ENCODE assay signal across 23 cellular contexts in the genomic region with DNA sequence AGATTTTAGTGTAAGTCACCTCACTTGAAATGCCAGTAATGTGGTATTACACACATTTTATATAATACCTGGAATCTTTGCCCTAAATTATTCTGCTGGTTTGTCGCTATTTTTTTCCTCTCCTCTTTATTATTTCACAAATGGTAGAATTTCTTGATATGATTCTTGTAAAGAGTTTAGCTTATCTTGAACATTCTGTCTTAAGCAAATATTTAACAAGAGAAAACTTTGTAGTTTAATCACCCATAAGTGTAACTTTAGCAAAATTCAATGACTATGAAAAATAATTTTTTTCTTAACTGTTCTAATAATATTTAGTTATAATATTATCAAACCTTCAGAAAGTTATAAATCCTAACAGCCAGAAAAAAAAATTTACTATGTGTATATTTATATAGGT. TPM values are rescaled to one million over a fixed set of nuclear protein-coding genes. Genes with fewer than 3 reads are reported as not detected.
A peak's percentile ranks its signal among the peaks of the same experiment; 100 is the strongest.
DNase-seq lines count a peak whose midpoint lies in the region; ATAC-seq, FAIRE-seq and TF ChIP-seq lines count a peak whose summit lies in the region.
"Had no signal": no experiment of that assay in that cellular context is flagged by ENCODE, and none has a peak within 500 bp of the region (broad histone marks: within the 10 kb centered on the region; RNA-seq: fewer than 3 reads in every experiment).

No MANE protein-coding gene starts in this region.

- TF ChIP-seq POLR2A in GM18505 (IDR thresholded peaks at IDR 0.05; ENCODE audit: borderline replicate concordance, extremely low read depth, insufficient read depth, insufficient read length): no peak

- no peaks in the 10 kb centered on the region for H3K27me3 Mint-ChIP-seq in activated T-helper 1 cell treated with anti-CD3 and anti-CD28 coated beads, Interleukin-12 subunit alpha, Interleukin-12 subunit beta, Interleukin-2, Interleukin-4 antibody, amounts not matched to agents 30 ng/mL and 10 ng/mL and 1 ng/mL, durations not matched to agents 14 hours and 24 hours and 36 hours (ENCODE audit: insufficient read depth)
- H3K27me3 Mint-ChIP-seq: B cell; CD4-positive, CD25-positive, alpha-beta regulatory T cell had no signal

- intact Hi-C loops in kidney (cut with DNase I): no loop called here
- intact Hi-C loops in upper lobe of right lung (cut with DNase I): no loop called here
- intact Hi-C loops in activated T-helper 1 cell treated with anti-CD3 and anti-CD28 coated beads, Interleukin-12 subunit alpha, Interleukin-12 subunit beta, Interleukin-2, Interleukin-4 antibody, amounts not matched to agents 30 ng/mL and 10 ng/mL and 1 ng/mL, durations not matched to agents 14 hours and 24 hours and 36 hours (cut with micrococcal nuclease): loop anchor here (2.0 kb wide), 1 partner anchor 56 kb away; a partner anchor contains a TSS

- no peak overlapping the region for H3K4me3 ChIP-seq in kidney (ENCODE audit: low read length in 2 of 2)
- no peak overlapping the region for H3K4me3 ChIP-seq in upper lobe of right lung
- H3K4me3 ChIP-seq: BLaER1, GM12878, HAP-1 had no signal

- H3K36me3 ChIP-seq in kidney (ENCODE audit: control insufficient read depth in 1 of 2, insufficient read depth in 2 of 2, low read length in 2 of 2) (peaks cover 5 to 7% of the 10 kb centered on the region in 2 donors), upper lobe of right lung (peaks cover 33% of the 10 kb centered on the region)

- H3K4me3 Mint-ChIP-seq in activated T-helper 1 cell treated with anti-CD3 and anti-CD28 coated beads, Interleukin-12 subunit alpha, Interleukin-12 subunit beta, Interleukin-2, Interleukin-4 antibody, amounts not matched to agents 30 ng/mL and 10 ng/mL and 1 ng/mL, durations not matched to agents 14 hours and 24 hours and 36 hours: no peak overlapping the region
- H3K4me3 Mint-ChIP-seq: B cell; CD4-positive, CD25-positive, alpha-beta regulatory T cell; CD8-positive, alpha-beta T cell; HFFc6 had no signal

- peaks cover 6% of the 10 kb centered on the region for H3K36me3 Mint-ChIP-seq in activated T-helper 1 cell treated with anti-CD3 and anti-CD28 coated beads, Interleukin-12 subunit alpha, Interleukin-12 subunit beta, Interleukin-2, Interleukin-4 antibody, amounts not matched to agents 30 ng/mL and 10 ng/mL and 1 ng/mL, durations not matched to agents 14 hours and 24 hours and 36 hours (ENCODE audit: low read depth)

- no peaks in the 10 kb centered on the region for H3K4me1 Mint-ChIP-seq in activated T-helper 1 cell treated with anti-CD3 and anti-CD28 coated beads, Interleukin-12 subunit alpha, Interleukin-12 subunit beta, Interleukin-2, Interleukin-4 antibody, amounts not matched to agents 30 ng/mL and 10 ng/mL and 1 ng/mL, durations not matched to agents 14 hours and 24 hours and 36 hours (ENCODE audit: low read depth)
- H3K4me1 Mint-ChIP-seq: B cell had no signal

- H3K27ac Mint-ChIP-seq in activated T-helper 1 cell treated with anti-CD3 and anti-CD28 coated beads, Interleukin-12 subunit alpha, Interleukin-12 subunit beta, Interleukin-2, Interleukin-4 antibody, amounts not matched to agents 30 ng/mL and 10 ng/mL and 1 ng/mL, durations not matched to agents 14 hours and 24 hours and 36 hours: no peak overlapping the region
- H3K27ac Mint-ChIP-seq: B cell; CD4-positive, CD25-positive, alpha-beta regulatory T cell; CD8-positive, alpha-beta T cell; HFFc6 had no signal

- H3K9me3 ChIP-seq in kidney (ENCODE audit: control insufficient read depth in 1 of 2, low read length in 2 of 2) (no peaks in the 10 kb centered on the region), upper lobe of right lung (no peaks in the 10 kb centered on the region)
- H3K9me3 ChIP-seq: BLaER1, Caco-2, HAP-1 had no signal

- H3K9ac ChIP-seq in kidney (ENCODE audit: low read length in 2 of 2): no peak overlapping the region
- H3K9ac ChIP-seq: BLaER1 had no signal

- H3K27ac ChIP-seq in kidney (ENCODE audit: low read depth in 2 of 2, low read length in 2 of 2) (no peak overlapping the region), upper lobe of right lung (peak overlapping the region; percentile 3)
- H3K27ac ChIP-seq: BLaER1, C4-2B had no signal

- ATAC-seq in upper lobe of right lung (no peak), GM18505 (IDR thresholded peaks at IDR 0.05; ENCODE audit: unreplicated experiment) (no peak)
- ATAC-seq: CD8-positive, alpha-beta T cell; GM12878 had no signal

- TF ChIP-seq CTCF in kidney (IDR thresholded peaks at IDR 0.05; ENCODE audit: borderline replicate concordance, extremely low read depth, insufficient read depth) (no peak), upper lobe of right lung (IDR thresholded peaks at IDR 0.05) (no peak)

- H3K27me3 ChIP-seq in upper lobe of right lung: no peaks in the 10 kb centered on the region
- H3K27me3 ChIP-seq: BLaER1 had no signal

- H3K9me3 Mint-ChIP-seq in activated T-helper 1 cell treated with anti-CD3 and anti-CD28 coated beads, Interleukin-12 subunit alpha, Interleukin-12 subunit beta, Interleukin-2, Interleukin-4 antibody, amounts not matched to agents 30 ng/mL and 10 ng/mL and 1 ng/mL, durations not matched to agents 14 hours and 24 hours and 36 hours: no peaks in the 10 kb centered on the region
- H3K9me3 Mint-ChIP-seq: CD4-positive, CD25-positive, alpha-beta regulatory T cell; CD8-positive, alpha-beta T cell; HFFc6 had no signal

- H3K4me1 ChIP-seq in kidney (ENCODE audit: control insufficient read depth in 1 of 2, insufficient read depth in 1 of 2, low read depth in 1 of 2, low read length in 2 of 2): no peaks in the 10 kb centered on the region
- H3K4me1 ChIP-seq in upper lobe of right lung: peaks cover 7% of the 10 kb centered on the region
- H3K4me1 ChIP-seq: BLaER1, HAP-1 had no signal

- DNase-seq in kidney (no peak), upper lobe of right lung (no peak), ureter (ENCODE audit: low spot score) (no peak)
- DNase-seq in activated T-helper 1 cell treated with anti-CD3 and anti-CD28 coated beads, Interleukin-12 subunit alpha, Interleukin-12 subunit beta, Interleukin-2, Interleukin-4 antibody, amounts not matched to agents 30 ng/mL and 10 ng/mL and 1 ng/mL, durations not matched to agents 14 hours and 24 hours and 36 hours (ENCODE audit: low spot score): no peak
- DNase-seq: 8988T; Caco-2; CD4-positive, CD25-positive, alpha-beta regulatory T cell; CD8-positive, alpha-beta T cell; DMS153; DND-41; GDM1; GOT3; HFFc6 had no signal

- FAIRE-seq in G401.6 (lab: Jason Lieb, UNC) (peak; percentile 89), colon (lab: Jason Lieb, UNC) (peak; percentile 61), kidney (lab: Jason Lieb, UNC) (peak; percentile 92)
- FAIRE-seq: GM12878, GM18507, H54 had no signal

RNA-seq across cellular contexts. Expression of a gene that starts 56.7 kb away (rescaled TPM):
- total RNA-seq in kidney: 40.8 TPM
- 4.5 TPM for polyA plus RNA-seq in kidney (ENCODE audit: insufficient read depth, low read depth, low replicate concordance)
- 46.1 TPM for total RNA-seq in upper lobe of right lung
- 47.8 TPM for total RNA-seq in ureter
- total RNA-seq in activated T-helper 1 cell treated with anti-CD3 and anti-CD28 coated beads, Interleukin-12 subunit alpha, Interleukin-12 subunit beta, Interleukin-2, Interleukin-4 antibody, amounts not matched to agents 30 ng/mL and 10 ng/mL and 1 ng/mL, durations not matched to agents 14 hours and 24 hours and 36 hours: 28.2 and 28.9 TPM in 2 replicates

RNA-seq across cellular contexts. Expression of a gene that starts 57.2 kb away (rescaled TPM):
- total RNA-seq in kidney (5.7 TPM), upper lobe of right lung (6.1 TPM), ureter (8.3 TPM)
- polyA plus RNA-seq in kidney (ENCODE audit: insufficient read depth, low read depth, low replicate concordance): 4.2 TPM
- total RNA-seq in activated T-helper 1 cell treated with anti-CD3 and anti-CD28 coated beads, Interleukin-12 subunit alpha, Interleukin-12 subunit beta, Interleukin-2, Interleukin-4 antibody, amounts not matched to agents 30 ng/mL and 10 ng/mL and 1 ng/mL, durations not matched to agents 14 hours and 24 hours and 36 hours: 14.4 and 16.0 TPM in 2 replicates
